In the genomic region with DNA sequence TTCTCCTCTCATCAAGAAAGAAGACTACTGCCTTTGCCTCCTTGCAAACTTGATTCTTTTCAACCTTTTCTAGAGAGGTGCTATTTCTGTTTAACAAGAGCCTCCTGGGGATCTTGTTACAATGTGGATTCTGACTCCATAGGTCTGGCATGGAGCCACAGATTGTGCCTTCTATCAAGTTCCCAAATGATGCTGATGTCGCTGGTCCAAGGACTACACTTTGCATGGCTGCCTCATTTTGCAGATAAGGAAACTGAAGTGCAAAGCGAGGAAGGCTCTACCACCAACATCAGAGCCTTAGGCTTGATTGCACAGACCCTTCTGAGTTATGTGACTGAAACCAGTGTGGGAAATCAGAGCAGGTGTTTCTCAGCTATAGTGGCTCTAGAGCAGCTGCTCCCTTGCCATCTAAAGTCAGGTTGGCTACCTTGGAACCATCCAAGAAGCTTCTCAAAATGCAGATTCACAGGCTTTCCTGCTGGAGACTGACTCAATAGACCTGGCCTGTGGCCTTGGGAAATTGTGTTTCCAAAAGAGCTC, we compare ENCODE assay signal across 19 cellular contexts.
DNase-seq lines count a peak whose midpoint lies in the region; ATAC-seq and TF ChIP-seq lines count a peak whose summit lies in the region.
"Had no signal": no experiment of that assay in that cellular context is flagged by ENCODE, and none has a peak within 500 bp of the region (broad histone marks: within the 10 kb centered on the region; RNA-seq: fewer than 3 reads in every experiment).

No MANE protein-coding gene starts in this region.

- intact Hi-C loops in sciatic nerve (cut with DNase I): no loop called here

- no peak overlapping the region for H3K4me3 Mint-ChIP-seq in stimulated activated naive B cell treated with anti-CD40 and anti-IgM and Interleukin-4, amounts not matched to agents 10 μg/mL and 1 μg/mL and 100 μg/mL, for 72 hours
- H3K4me3 Mint-ChIP-seq: T-cell, WTC11 had no signal

- DNase-seq in LHCN-M2 (ENCODE audit: low read depth) (peak; percentile 20), cerebellar cortex (ENCODE audit: low spot score) (no peak), sciatic nerve (ENCODE audit: low spot score) (no peak)
- DNase-seq in stimulated activated naive B cell treated with anti-CD40 and anti-IgM and Interleukin-4, amounts not matched to agents 10 μg/mL and 1 μg/mL and 100 μg/mL, for 72 hours: no peak
- no peak for DNase-seq in effector memory CD4-positive, alpha-beta T cell
- DNase-seq: activated CD8-positive, alpha-beta memory T cell treated with anti-CD3 and anti-CD28 coated beads for 24 hours; adrenal gland; cerebellar nuclear complex; left colon; mucosa of descending colon; NCI-H526; stimulated activated CD4-positive, alpha-beta T cell treated with anti-CD3 and anti-CD28 coated beads, Interleukin-4, amount 100 ng/mL, for 24 hours; T-cell had no signal

- peak overlapping the region; percentile 52 for H3K27ac ChIP-seq in VCaP
- H3K27ac ChIP-seq in effector memory CD4-positive, alpha-beta T cell (ENCODE audit: insufficient read depth, low read length, poor library complexity, severe bottlenecking): no peak overlapping the region
- H3K27ac ChIP-seq: adrenal gland, BLaER1 had no signal

- no peaks in the 10 kb centered on the region for H3K27me3 ChIP-seq in effector memory CD4-positive, alpha-beta T cell (replicated peaks; ENCODE audit: control insufficient read depth, insufficient read depth, low read length, poor library complexity, severe bottlenecking)
- H3K27me3 ChIP-seq: adrenal gland, BLaER1 had no signal

- no peak overlapping the region for H3K4me3 ChIP-seq in effector memory CD4-positive, alpha-beta T cell (ENCODE audit: insufficient read depth, low read depth, low read length, poor library complexity, severe bottlenecking)
- H3K4me3 ChIP-seq: adrenal gland, BLaER1, mucosa of descending colon had no signal

- no peak overlapping the region for H3K27ac Mint-ChIP-seq in stimulated activated naive B cell treated with anti-CD40 and anti-IgM and Interleukin-4, amounts not matched to agents 10 μg/mL and 1 μg/mL and 100 μg/mL, for 72 hours
- H3K27ac Mint-ChIP-seq: activated T-helper 2 cell treated with anti-CD3 and anti-CD28 coated beads, Interferon-gamma antibody, Interleukin-2, Interleukin-4, amounts not matched to agents 10 μg/mL and 5 μg/mL and 100 μg/mL, durations not matched to agents 14 hours and 24 hours and 36 hours; T-cell; WTC11 had no signal

- no peaks in the 10 kb centered on the region for H3K4me1 ChIP-seq in effector memory CD4-positive, alpha-beta T cell (ENCODE audit: control insufficient read depth, insufficient read depth, low read length, poor library complexity, severe bottlenecking)
- H3K4me1 ChIP-seq: adrenal gland, BLaER1 had no signal

- TF ChIP-seq CTCF in VCaP (conservative IDR thresholded peaks at IDR 0.05): no peak

- peak; percentile 52 for ATAC-seq in GM19025 (IDR thresholded peaks at IDR 0.05; ENCODE audit: low read depth, unreplicated experiment)
- ATAC-seq in GM21786 (IDR thresholded peaks at IDR 0.05; ENCODE audit: unreplicated experiment): peak; percentile 66
- ATAC-seq in stimulated activated naive B cell treated with anti-CD40 and anti-IgM and Interleukin-4, amounts not matched to agents 10 μg/mL and 1 μg/mL and 100 μg/mL, for 72 hours (replicated peaks): no peak
- ATAC-seq in sciatic nerve: no peak
- ATAC-seq: left colon, mucosa of descending colon, T-cell, WTC11 had no signal

- no peaks in the 10 kb centered on the region for H3K36me3 ChIP-seq in effector memory CD4-positive, alpha-beta T cell (ENCODE audit: control insufficient read depth, insufficient read depth, low read length)
- H3K36me3 ChIP-seq: adrenal gland, BLaER1 had no signal

- H3K9me3 ChIP-seq in effector memory CD4-positive, alpha-beta T cell (ENCODE audit: control insufficient read depth, low read length): no peaks in the 10 kb centered on the region
- H3K9me3 ChIP-seq: adrenal gland, BLaER1, mucosa of descending colon had no signal

- peaks cover 11 to 18% of the 10 kb centered on the region in 2 donors for H3K27me3 Mint-ChIP-seq in stimulated activated naive B cell treated with anti-CD40 and anti-IgM and Interleukin-4, amounts not matched to agents 10 μg/mL and 1 μg/mL and 100 μg/mL, for 72 hours

- peaks cover 2 to 4% of the 10 kb centered on the region in 2 donors for H3K9me3 Mint-ChIP-seq in stimulated activated naive B cell treated with anti-CD40 and anti-IgM and Interleukin-4, amounts not matched to agents 10 μg/mL and 1 μg/mL and 100 μg/mL, for 72 hours
- H3K9me3 Mint-ChIP-seq: activated T-helper 2 cell treated with anti-CD3 and anti-CD28 coated beads, Interferon-gamma antibody, Interleukin-2, Interleukin-4, amounts not matched to agents 10 μg/mL and 5 μg/mL and 100 μg/mL, durations not matched to agents 14 hours and 24 hours and 36 hours; T-cell had no signal

- H3K36me3 Mint-ChIP-seq in stimulated activated naive B cell treated with anti-CD40 and anti-IgM and Interleukin-4, amounts not matched to agents 10 μg/mL and 1 μg/mL and 100 μg/mL, for 72 hours: no peaks in the 10 kb centered on the region
- H3K36me3 Mint-ChIP-seq: T-cell, WTC11 had no signal

- H3K4me1 Mint-ChIP-seq in stimulated activated naive B cell treated with anti-CD40 and anti-IgM and Interleukin-4, amounts not matched to agents 10 μg/mL and 1 μg/mL and 100 μg/mL, for 72 hours: no peaks in the 10 kb centered on the region

Comparison
In these comparisons a context has a peak if more than half of its experiments do, and no peak if none do; other contexts are left out.
1. ATAC-seq: peak in GM19025 (single experiment) and GM21786 (single experiment); none in stimulated activated naive B cell treated with anti-CD40 and anti-IgM and Interleukin-4, amounts not matched to agents 10 μg/mL and 1 μg/mL and 100 μg/mL, for 72 hours (0 of 2) and sciatic nerve (single experiment).